ENCODE assay signal across 27 cellular contexts in genomic region chr10:132496360-132497082, GRCh38. TPM values are rescaled to one million over a fixed set of nuclear protein-coding genes. Genes with fewer than 3 reads are reported as not detected.
DNase-seq lines count a peak whose midpoint lies in the region; ATAC-seq and TF ChIP-seq lines count a peak whose summit lies in the region.
"Had no signal": no experiment of that assay in that cellular context is flagged by ENCODE, and none has a peak within 500 bp of the region (broad histone marks: within the 10 kb centered on the region; RNA-seq: fewer than 3 reads in every experiment).

No MANE protein-coding gene starts in this region.

- no peaks in the 10 kb centered on the region for H3K79me2 ChIP-seq in Karpas-422 (ENCODE audit: low read length)
- H3K79me2 ChIP-seq: hepatocyte had no signal

- no peak overlapping the region for H3K4me3 Mint-ChIP-seq in stimulated activated effector memory CD8-positive, alpha-beta T cell treated with anti-CD3 and anti-CD28 coated beads, Interleukin-12 subunit alpha, Interleukin-12 subunit beta, amount 100 ng/mL, for 72 hours
- H3K4me3 Mint-ChIP-seq: activated naive CD4-positive, alpha-beta T cell treated with anti-CD3 and anti-CD28 coated beads for 36 hours; activated T-cell treated with anti-CD3 and anti-CD28 coated beads, Interleukin-2, amount 50 U/mL, for 72 hours; type B pancreatic cell had no signal

- peak overlapping the region; percentile 82 for H3K4me2 ChIP-seq in BLaER1
- H3K4me2 ChIP-seq in Karpas-422 (ENCODE audit: low read depth, low read length, poor library complexity, severe bottlenecking), result peak overlapping the region; percentile 48
- H3K4me2 ChIP-seq: hepatocyte, smooth muscle cell had no signal

- H3K27ac Mint-ChIP-seq in stimulated activated effector memory CD8-positive, alpha-beta T cell treated with anti-CD3 and anti-CD28 coated beads, Interleukin-12 subunit alpha, Interleukin-12 subunit beta, amount 100 ng/mL, for 72 hours, result no peak overlapping the region
- H3K27ac Mint-ChIP-seq: activated naive CD4-positive, alpha-beta T cell treated with anti-CD3 and anti-CD28 coated beads for 36 hours; activated T-cell treated with anti-CD3 and anti-CD28 coated beads, Interleukin-2, amount 50 U/mL, for 72 hours; type B pancreatic cell had no signal

- H3K27me3 ChIP-seq in BLaER1, result peaks cover 23% of the 10 kb centered on the region
- no peaks in the 10 kb centered on the region for H3K27me3 ChIP-seq in Karpas-422 (ENCODE audit: low read length)
- H3K27me3 ChIP-seq: hepatocyte, left lung had no signal

- H3K36me3 ChIP-seq in BLaER1 (no peaks in the 10 kb centered on the region), Karpas-422 (ENCODE audit: insufficient read depth, low read length) (no peaks in the 10 kb centered on the region)
- H3K36me3 ChIP-seq: left lung, WERI-Rb-1 had no signal

- H4K20me1 ChIP-seq in BLaER1 (0 out of 2 replicates have a peak, but pooled peaks cover 6% of the 10 kb centered on the region), Karpas-422 (ENCODE audit: insufficient read depth, low read depth, low read length) (no peaks in the 10 kb centered on the region)

- no peak for DNase-seq in Karpas-422
- DNase-seq in epithelial cell of esophagus (ENCODE audit: low read depth), result peak; percentile 17
- DNase-seq in posterior vena cava (ENCODE audit: low spot score), result peak; percentile 54
- DNase-seq in NCI-H526 treated with DMSO at 0.1 percent for 48 hours (lab: John Stamatoyannopoulos, UW), result no peak
- no peak for DNase-seq in stimulated activated effector memory CD8-positive, alpha-beta T cell treated with anti-CD3 and anti-CD28 coated beads, Interleukin-12 subunit alpha, Interleukin-12 subunit beta, amount 100 ng/mL, for 72 hours (ENCODE audit: low spot score in 2 of 2)
- DNase-seq in stimulated activated CD4-positive, alpha-beta T cell treated with anti-CD3 and anti-CD28 coated beads, Interleukin-12 subunit alpha, Interleukin-12 subunit beta, amount 100 ng/mL, for 4 hours, result no peak
- no peak for DNase-seq in NCI-H1930 (lab: John Stamatoyannopoulos, UW)
- DNase-seq: ACHN; activated naive CD4-positive, alpha-beta T cell treated with anti-CD3 and anti-CD28 coated beads for 36 hours; activated T-cell treated with anti-CD3 and anti-CD28 coated beads, Interleukin-2, amount 50 U/mL, for 72 hours; amniotic stem cell; COR-L47; DMS79; effector CD4-positive, alpha-beta T cell; foreskin keratinocyte; NCI-H1092; NCI-H187; NCI-H524 treated with DMSO at 0.1 percent for 48 hours; stimulated activated CD4-positive, alpha-beta T cell treated with anti-CD3 and anti-CD28 coated beads, Interleukin-2, amount 100 ng/mL, for 48 hours; SW 1271; T-helper 9 cell had no signal

- intact Hi-C loops in posterior vena cava (cut with DNase I), result loop anchor here in 1 of 2 donors (10.0 kb wide), 1 partner anchor 138 kb away; no protein-coding TSS in a partner anchor

- TF ChIP-seq CTCF in epithelial cell of esophagus (IDR thresholded peaks at IDR 0.05; ENCODE audit: insufficient read depth, low read depth, low read length, missing control alignments), result no peak

- ATAC-seq in stimulated activated effector memory CD8-positive, alpha-beta T cell treated with anti-CD3 and anti-CD28 coated beads, Interleukin-12 subunit alpha, Interleukin-12 subunit beta, amount 100 ng/mL, for 72 hours, result no peak
- ATAC-seq: activated T-cell treated with anti-CD3 and anti-CD28 coated beads, Interleukin-2, amount 50 U/mL, for 72 hours; foreskin keratinocyte had no signal

- H3K9me3 ChIP-seq in BLaER1 (no peaks in the 10 kb centered on the region), Karpas-422 (ENCODE audit: low read length) (no peaks in the 10 kb centered on the region)
- H3K9me3 ChIP-seq: left lung had no signal

- no peaks in the 10 kb centered on the region for H3K36me3 Mint-ChIP-seq in stimulated activated effector memory CD8-positive, alpha-beta T cell treated with anti-CD3 and anti-CD28 coated beads, Interleukin-12 subunit alpha, Interleukin-12 subunit beta, amount 100 ng/mL, for 72 hours
- H3K36me3 Mint-ChIP-seq: type B pancreatic cell had no signal

- no peaks in the 10 kb centered on the region for H3K9me2 ChIP-seq in Karpas-422 (replicated peaks; ENCODE audit: insufficient read depth, low read length)

- no peak overlapping the region for H3K9ac ChIP-seq in BLaER1
- H3K9ac ChIP-seq in Karpas-422 (ENCODE audit: low read length), result peak overlapping the region; percentile 49

- no peaks in the 10 kb centered on the region for H3K4me1 Mint-ChIP-seq in stimulated activated effector memory CD8-positive, alpha-beta T cell treated with anti-CD3 and anti-CD28 coated beads, Interleukin-12 subunit alpha, Interleukin-12 subunit beta, amount 100 ng/mL, for 72 hours

- no peak overlapping the region for H3K27ac ChIP-seq in BLaER1
- H3K27ac ChIP-seq in Karpas-422 (ENCODE audit: low read length), result peak overlapping the region; percentile 58
- H3K27ac ChIP-seq: foreskin keratinocyte, hepatocyte, left lung, WERI-Rb-1 had no signal

- H3K4me1 ChIP-seq in BLaER1 (peaks cover 45% of the 10 kb centered on the region), Karpas-422 (ENCODE audit: low read length) (peaks cover 48% of the 10 kb centered on the region)
- H3K4me1 ChIP-seq: foreskin keratinocyte had no signal

- H2AFZ ChIP-seq in Karpas-422 (ENCODE audit: low read length), result no peak overlapping the region
- H2AFZ ChIP-seq: hepatocyte had no signal

- no peaks in the 10 kb centered on the region for H3K9me3 Mint-ChIP-seq in stimulated activated effector memory CD8-positive, alpha-beta T cell treated with anti-CD3 and anti-CD28 coated beads, Interleukin-12 subunit alpha, Interleukin-12 subunit beta, amount 100 ng/mL, for 72 hours
- H3K9me3 Mint-ChIP-seq: activated naive CD4-positive, alpha-beta T cell treated with anti-CD3 and anti-CD28 coated beads for 36 hours; activated T-cell treated with anti-CD3 and anti-CD28 coated beads, Interleukin-2, amount 50 U/mL, for 72 hours; type B pancreatic cell had no signal

- no peak overlapping the region for H3K4me3 ChIP-seq in BLaER1
- H3K4me3 ChIP-seq in Karpas-422 (ENCODE audit: low read length), result no peak overlapping the region
- H3K4me3 ChIP-seq in epithelial cell of esophagus (ENCODE audit: low read length), result no peak overlapping the region
- H3K4me3 ChIP-seq: hepatocyte, left lung, smooth muscle cell had no signal

RNA-seq across cellular contexts. Expression of gene INPP5A, which starts 41.1 kb away (rescaled TPM):
- total RNA-seq in Karpas-422 (2014; rRNA removed; shearing (Covaris generic); ENCODE audit: low replicate concordance), result 9.1 and 11.8 TPM in 2 replicates
- 100 to 1,000 TPM in 1 of 2 donors, 10 to 100 TPM in 1; 65.2 to 102 TPM for total RNA-seq in posterior vena cava

Comparison
In these comparisons a context has a peak if more than half of its experiments do, and no peak if none do; other contexts are left out.
1. DNase-seq: peak in epithelial cell of esophagus (single experiment) and posterior vena cava (single experiment); none in Karpas-422 (single experiment), NCI-H526 treated with DMSO at 0.1 percent for 48 hours (single experiment), stimulated activated effector memory CD8-positive, alpha-beta T cell treated with anti-CD3 and anti-CD28 coated beads, Interleukin-12 subunit alpha, Interleukin-12 subunit beta, amount 100 ng/mL, for 72 hours (0 of 2), stimulated activated CD4-positive, alpha-beta T cell treated with anti-CD3 and anti-CD28 coated beads, Interleukin-12 subunit alpha, Interleukin-12 subunit beta, amount 100 ng/mL, for 4 hours (single experiment) and NCI-H1930 (0 of 2).